In genomic region chr15:74781673-74782595, GRCh38 we compare ENCODE assay signal across 8 cellular contexts. TPM values are rescaled to one million over a fixed set of nuclear protein-coding genes. Genes with fewer than 3 reads are reported as not detected.
DNase-seq lines count a peak whose midpoint lies in the region; ATAC-seq, FAIRE-seq and TF ChIP-seq lines count a peak whose summit lies in the region.

CSK (plus strand) TSS chr15:74782080; CDS start chr15:74798298, 16,218 bp downstream.

- H3K9ac ChIP-seq in H1 (replicated peaks in 1 of 4; ENCODE audit: extremely low read depth in 1 of 4, low read depth in 3 of 4, low read length in 3 of 4) = peak within 1 kb of the TSS; percentile 5 to 81 (median 18); a peak in 3 of 7 replicates

- no peak within 1 kb of the TSS for H2BK12ac ChIP-seq in H1 (ENCODE audit: low read depth, low read length)

- CTCF ChIA-PET in H1 (lab: Charles Lee; ENCODE audit: partially characterized antibody) = interaction anchor here (0.8 to 53.7 kb wide), 11 partner anchors 11 to 157 kb away, joined by 3 to 1439 read pairs (median 21); partner anchors contain the start of genes CLK3, CPLX3 and LMAN1L

- peaks cover 10% of the 10 kb centered on the region for H3K79me1 ChIP-seq in H1 (ENCODE audit: low read depth, low read length)

- H3K27me3 ChIP-seq in H1 (replicated peaks in 1 of 4; ENCODE audit: control insufficient read depth in 3 of 4, extremely low read depth in 1 of 4, insufficient read depth in 3 of 4, low read length in 3 of 4) = peaks cover 0 to 15% (median 11%) of the 10 kb centered on the region in 4 experiments; a peak in 6 of 7 replicates

- no peak within 1 kb of the TSS for H3K27ac ChIP-seq in H1 (ENCODE audit: low read depth, low read length)

- H4K20me1 ChIP-seq in H1 (replicated peaks in 1 of 2; ENCODE audit: control insufficient read depth in 1 of 2, insufficient read depth in 2 of 2, low read length in 2 of 2) = peaks cover 3 to 15% of the 10 kb centered on the region in 2 experiments

- H3K18ac ChIP-seq in H1 (ENCODE audit: extremely low read depth, low read length) = peak within 1 kb of the TSS; percentile 48

- no peak for TF ChIP-seq POLR2A in H1 (IDR thresholded peaks at IDR 0.05; ENCODE audit: control extremely low read depth in 1 of 2, low read depth in 2 of 2, low read length in 2 of 2)

- TF ChIP-seq RAD21 in H1 (IDR thresholded peaks at IDR 0.05 in 1 of 2, conservative IDR thresholded peaks at IDR 0.05 in 1 of 2; ENCODE audit: low read depth in 2 of 2, low read length in 2 of 2) = no peak; a peak in 1 of 4 replicates

- no peak within 1 kb of the TSS for H3K23ac ChIP-seq in H1 (ENCODE audit: insufficient read length)

- peaks cover 4 to 23% (median 20%) of the 10 kb centered on the region in 4 experiments for H3K4me1 ChIP-seq in H1 (replicated peaks in 1 of 4; ENCODE audit: control insufficient read depth in 3 of 4, insufficient read depth in 4 of 4, low read length in 3 of 4)

- POLR2A ChIA-PET in H1 (lab: Charles Lee; ENCODE audit: partially characterized antibody) = interaction anchor here (1.1 to 5.6 kb wide), 5 partner anchors 10 to 164 kb away, joined by 3 to 26 read pairs (median 7); partner anchors contain the start of gene ULK3

- ATAC-seq in HG02870 (IDR thresholded peaks at IDR 0.05; ENCODE audit: unreplicated experiment) = peak; percentile 23

- peak within 1 kb of the TSS; percentile 18; the same call in 1 of the 2 replicates for H4K8ac ChIP-seq in H1 (ENCODE audit: extremely low read depth, insufficient read depth, low read length)

- H3K9me3 ChIP-seq in H1 (ENCODE audit: insufficient read depth in 2 of 2, low read depth in 1 of 2, low read length in 1 of 2) = no peaks in the 10 kb centered on the region

- H3K4ac ChIP-seq in H1 (replicated peaks; ENCODE audit: insufficient read length, low read depth, low read length) = peak within 1 kb of the TSS; percentile 27

- H3K14ac ChIP-seq in H1 (ENCODE audit: insufficient read length) = no peak within 1 kb of the TSS

- no peak within 1 kb of the TSS for H4K5ac ChIP-seq in H1 (ENCODE audit: insufficient read length, low read depth, low read length)

- no peak within 1 kb of the TSS for H2BK5ac ChIP-seq in H1 (ENCODE audit: low read depth, low read length)

- no peak within 1 kb of the TSS for H2BK15ac ChIP-seq in H1 (ENCODE audit: low read length)

- no peak within 1 kb of the TSS for H2AFZ ChIP-seq in H1 (ENCODE audit: low read length)

- H3K79me2 ChIP-seq in H1 (ENCODE audit: control insufficient read depth in 1 of 2, insufficient read depth in 2 of 2, low read length in 2 of 2) = peaks cover 0 to 6% of the 10 kb centered on the region in 2 experiments; a peak in 1 of 4 replicates

- no peak for TF ChIP-seq EP300 in H1 (IDR thresholded peaks at IDR 0.05; ENCODE audit: borderline replicate concordance in 1 of 2, low read depth in 2 of 2, low read length in 2 of 2)

- TF ChIP-seq CTCF in H1 (IDR thresholded peaks at IDR 0.05; ENCODE audit: control extremely low read depth in 1 of 3, insufficient read depth in 1 of 3, low read depth in 1 of 3, low read length in 3 of 3) = peak; percentile 44 to 72 (median 50)

- H3K56ac ChIP-seq in H1 (replicated peaks; ENCODE audit: insufficient read length, low read depth, low read length) = peak within 1 kb of the TSS; percentile 33

- H2BK20ac ChIP-seq in H1 (ENCODE audit: low read length) = no peak within 1 kb of the TSS

- 4% methylated on average over 17 of the region's 109 CpGs; no CpG with 5 or more reads in 1 of the 2 experiments for WGBS in H1 (ENCODE audit: extremely low coverage in 1 of 2, insufficient coverage in 1 of 2, insufficient read length in 1 of 2, insufficient replicate concordance in 2 of 2, low coverage in 1 of 2, low lambda C conversion rate in 2 of 2, missing lambda C conversion rate in 1 of 2), 2 experiments

- DNase-seq in DMS153 (lab: John Stamatoyannopoulos, UW) (peak; percentile 12), DMS153 treated with DMSO at 0.1 percent for 48 hours (lab: John Stamatoyannopoulos, UW; ENCODE audit: unreplicated experiment) (no peak), NCI-H69 (lab: John Stamatoyannopoulos, UW) (peak; percentile 77), H1 (ENCODE audit: low read depth in 1 of 2, low spot score in 2 of 2) (peak in 1 of 2 experiments; percentile 79), medulla oblongata (ENCODE audit: extremely low spot score) (peak; percentile 76)
- DNase-seq in activated CD8-positive, alpha-beta memory T cell treated with anti-CD3 and anti-CD28 coated beads for 24 hours = peak; percentile 89
- DNase-seq in stimulated activated CD8-positive, alpha-beta memory T cell treated with anti-CD3 and anti-CD28 coated beads, Interleukin-15, amount 100 ng/mL, for 4 hours (ENCODE audit: low read depth in 2 of 2) = peak; percentile 50 to 65

- H3K4me3 ChIP-seq in H1 (ENCODE audit: extremely low read depth in 1 of 4, insufficient read depth in 2 of 4, low read depth in 3 of 4, low read length in 4 of 4) = peak within 1 kb of the TSS; percentile 55 to 82 (median 60)

- no peak within 1 kb of the TSS for H2BK120ac ChIP-seq in H1 (replicated peaks; ENCODE audit: low read depth, low read length)

- H3K23me2 ChIP-seq in H1 (ENCODE audit: low read depth, low read length) = peaks cover 9% of the 10 kb centered on the region

- peak within 1 kb of the TSS; percentile 51 for H4K91ac ChIP-seq in H1 (replicated peaks; ENCODE audit: insufficient read length, low read length)

- no peak within 1 kb of the TSS for H2AK5ac ChIP-seq in H1 (ENCODE audit: low read depth, low read length)

- H3K36me3 ChIP-seq in H1 (ENCODE audit: control insufficient read depth in 2 of 4, insufficient read depth in 4 of 4, low read length in 3 of 4) = no peaks in the 10 kb centered on the region

- H3K4me2 ChIP-seq in H1 (ENCODE audit: insufficient read depth in 1 of 2, low read depth in 2 of 2, low read length in 2 of 2) = peak within 1 kb of the TSS; percentile 86 to 91

- FAIRE-seq in H1 (lab: Jason Lieb, UNC) = no peak

TF ChIP-seq in H1, 55 proteins besides CTCF, POLR2A, EP300 and RAD21:
- TF ChIP-seq SIX5 (IDR thresholded peaks at IDR 0.05; ENCODE audit: low read depth, low read length) = no peak
- TF ChIP-seq MAX (IDR thresholded peaks at IDR 0.05) = 0 out of 2 replicates have a peak, but pooled peaks have one; percentile 11
- TF ChIP-seq PHF8 (conservative IDR thresholded peaks at IDR 0.05; ENCODE audit: low read depth, low read length) = peak; percentile 45; the same call in 1 of the 2 replicates
- TF ChIP-seq KDM4A (IDR thresholded peaks at IDR 0.05; ENCODE audit: low read depth, low read length, severe bottlenecking) = peak; percentile 51
- TF ChIP-seq CBX8 (IDR thresholded peaks at IDR 0.05; ENCODE audit: borderline replicate concordance, low read depth, low read length) = no peak
- TF ChIP-seq HDAC2 (IDR thresholded peaks at IDR 0.05; ENCODE audit: borderline replicate concordance in 1 of 2, low read depth in 2 of 2, low read length in 2 of 2) = peak in 1 of 2 experiments; percentile 76; a peak in 2 of 4 replicates
- no peak for TF ChIP-seq JUN (IDR thresholded peaks at IDR 0.05; ENCODE audit: low read depth, low read length)
- peak; percentile 41 for TF ChIP-seq NRF1 (IDR thresholded peaks at IDR 0.05; ENCODE audit: low read depth, low read length)
- TF ChIP-seq GTF2F1 (IDR thresholded peaks at IDR 0.05; ENCODE audit: borderline replicate concordance, low read depth, low read length) = no peak
- TF ChIP-seq, protein P1, sequence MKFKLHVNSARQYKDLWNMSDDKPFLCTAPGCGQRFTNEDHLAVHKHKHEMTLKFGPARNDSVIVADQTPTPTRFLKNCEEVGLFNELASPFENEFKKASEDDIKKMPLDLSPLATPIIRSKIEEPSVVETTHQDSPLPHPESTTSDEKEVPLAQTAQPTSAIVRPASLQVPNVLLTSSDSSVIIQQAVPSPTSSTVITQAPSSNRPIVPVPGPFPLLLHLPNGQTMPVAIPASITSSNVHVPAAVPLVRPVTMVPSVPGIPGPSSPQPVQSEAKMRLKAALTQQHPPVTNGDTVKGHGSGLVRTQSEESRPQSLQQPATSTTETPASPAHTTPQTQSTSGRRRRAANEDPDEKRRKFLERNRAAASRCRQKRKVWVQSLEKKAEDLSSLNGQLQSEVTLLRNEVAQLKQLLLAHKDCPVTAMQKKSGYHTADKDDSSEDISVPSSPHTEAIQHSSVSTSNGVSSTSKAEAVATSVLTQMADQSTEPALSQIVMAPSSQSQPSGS (IDR thresholded peaks at IDR 0.05; ENCODE audit: low read length) = no peak
- TF ChIP-seq CHD1 (IDR thresholded peaks at IDR 0.05; ENCODE audit: low read depth, low read length) = no peak
- no peak for TF ChIP-seq SP1 (IDR thresholded peaks at IDR 0.05; ENCODE audit: low read depth, low read length)
- TF ChIP-seq EGR1 (IDR thresholded peaks at IDR 0.05; ENCODE audit: borderline replicate concordance, low read depth, low read length) = 0 out of 2 replicates have a peak, but pooled peaks have one; percentile 40
- peak; percentile 52; the same call in 1 of the 2 replicates for TF ChIP-seq SUZ12 (IDR thresholded peaks at IDR 0.05; ENCODE audit: low read length)
- TF ChIP-seq ASH2L (IDR thresholded peaks at IDR 0.05; ENCODE audit: low read length) = no peak
- 0 out of 2 replicates have a peak, but pooled peaks have one; percentile 11 for TF ChIP-seq TCF12 (IDR thresholded peaks at IDR 0.05; ENCODE audit: low read depth, low read length)
- peak; percentile 45; the same call in 1 of the 2 replicates for TF ChIP-seq CREB1 (IDR thresholded peaks at IDR 0.05)
- TF ChIP-seq BACH1 (IDR thresholded peaks at IDR 0.05; ENCODE audit: low read length) = peak; percentile 92
- TF ChIP-seq MAFK (IDR thresholded peaks at IDR 0.05; ENCODE audit: low read depth, low read length) = no peak
TF ChIP-seq in H1: peak in this region for 10.

RNA-seq across cellular contexts. Expression of gene CSK, which starts in this region (rescaled TPM):
- 50.2 and 51.7 TPM in 2 replicates for total RNA-seq in H1 (2021; fragmentation: NEBNext Ultra II Directional; extraction: Animal tissue kit (Norgen Biotek cat#: 25700))
- 13.7 and 23.0 TPM in 2 replicates for polyA plus RNA-seq in H1 (2011; rRNA removed)
- polyA plus RNA-seq in H1 (2011; cell fraction: cytosol; rRNA removed) = 16.8 TPM
- polyA plus RNA-seq in H1 (2011; cell fraction: nucleus; rRNA removed) = 40.7 TPM
- 31.1 to 46.6 TPM (median 42.9 TPM) in 4 replicates for polyA plus RNA-seq in H1 (2012, experiment 1 of 2)
- 39.8 TPM for polyA plus RNA-seq in H1 (2012, experiment 2 of 2)
- 22.2 TPM for polyA plus RNA-seq in H1 (2013, experiment 1 of 2)
- 21.3 TPM for polyA plus RNA-seq in H1 (2013, experiment 2 of 2)
- polyA minus RNA-seq in H1 (2011; rRNA and poly(A)+ RNA removed) = 12.9 and 26.4 TPM in 2 replicates
- 21.8 TPM for polyA minus RNA-seq in H1 (2011; cell fraction: cytosol; rRNA and poly(A)+ RNA removed)
- 19.3 TPM for polyA minus RNA-seq in H1 (2011; cell fraction: nucleus; rRNA and poly(A)+ RNA removed)
